8 cellular contexts compared by ENCODE assay signal in genomic region chr3:58630081-58630709, GRCh38. TPM values are rescaled to one million over a fixed set of nuclear protein-coding genes. Genes with fewer than 3 reads are reported as not detected.
DNase-seq lines count a peak whose midpoint lies in the region; ATAC-seq and TF ChIP-seq lines count a peak whose summit lies in the region.

No MANE protein-coding gene starts in this region.

- peaks cover 2% of the 10 kb centered on the region; the same call in 1 of the 3 replicates for H3K4me1 Mint-ChIP-seq in GM23338

- H2AFZ ChIP-seq in GM23338: no peak overlapping the region

- no peak overlapping the region for H3K27ac Mint-ChIP-seq in GM23338

- H3K9me3 ChIP-seq in BE2C: no peaks in the 10 kb centered on the region

- no peaks in the 10 kb centered on the region for H3K79me2 ChIP-seq in GM23338 (replicated peaks; ENCODE audit: insufficient read depth)

- no peaks in the 10 kb centered on the region for H4K20me1 ChIP-seq in GM23338 (replicated peaks; ENCODE audit: insufficient read depth)

- peaks cover 18% of the 10 kb centered on the region for H3K27me3 Mint-ChIP-seq in GM23338 (ENCODE audit: insufficient read depth, low read depth, poor library complexity)

- TF ChIP-seq CTCF in BE2C (IDR thresholded peaks at IDR 0.05; ENCODE audit: low read depth, low read length) (peak; percentile 75), GM23338 (conservative IDR thresholded peaks at IDR 0.05; ENCODE audit: low read depth in 2 of 2) (peak; percentile 88 to 97), epithelial cell of proximal tubule (conservative IDR thresholded peaks at IDR 0.05; ENCODE audit: low read depth, low read length) (peak; percentile 92)

- H3K36me3 Mint-ChIP-seq in GM23338 (ENCODE audit: low read depth): no peaks in the 10 kb centered on the region

- ATAC-seq in GM23338 (peak; percentile 91), GM18517 (IDR thresholded peaks at IDR 0.05; ENCODE audit: unreplicated experiment) (no peak)

- H3K4me3 Mint-ChIP-seq in GM23338: no peak overlapping the region

- H3K27me3 ChIP-seq in BE2C: no peaks in the 10 kb centered on the region
- H3K27me3 ChIP-seq in GM23338 (ENCODE audit: insufficient read depth): no peaks in the 10 kb centered on the region

- H3K27ac ChIP-seq in GM23338 (ENCODE audit: low read depth): no peak overlapping the region

- no peaks in the 10 kb centered on the region for H3K9me2 ChIP-seq in GM23338 (ENCODE audit: insufficient read depth)

- DNase-seq in BE2C (peak; percentile 52), GM23338 (ENCODE audit: low spot score) (peak; percentile 93), NCI-H774 (lab: John Stamatoyannopoulos, UW) (peak; percentile 20), epithelial cell of proximal tubule (ENCODE audit: low read depth) (no peak), myocyte (ENCODE audit: low read depth) (peak; percentile 75)
- peak; percentile 8 for DNase-seq in activated CD8-positive, alpha-beta memory T cell treated with anti-CD3 and anti-CD28 coated beads, Interleukin-2, amount 50 U/mL, for 1 hour (ENCODE audit: extremely low read depth)
- peak; percentile 17 to 38 for DNase-seq in stimulated activated CD8-positive, alpha-beta memory T cell treated with anti-CD3 and anti-CD28 coated beads, Interleukin-7, amount 100 ng/mL, for 4 hours (ENCODE audit: low read depth in 2 of 2)

- no peaks in the 10 kb centered on the region; the same call in 2 of the 3 replicates for H3K9me3 Mint-ChIP-seq in GM23338

- no peak overlapping the region for H3K4me2 ChIP-seq in GM23338

- H3F3A ChIP-seq in GM23338 (replicated peaks; ENCODE audit: low read depth): no peaks in the 10 kb centered on the region

- H3K36me3 ChIP-seq in BE2C (no peaks in the 10 kb centered on the region), GM23338 (ENCODE audit: insufficient read depth) (no peaks in the 10 kb centered on the region)

- H3K4me3 ChIP-seq in BE2C (ENCODE audit: low read depth, low read length): no peak overlapping the region
- H3K4me3 ChIP-seq in GM23338: no peak overlapping the region
- no peak overlapping the region for H3K4me3 ChIP-seq in epithelial cell of proximal tubule (ENCODE audit: low read depth, low read length)

- no peaks in the 10 kb centered on the region for H3K4me1 ChIP-seq in BE2C
- no peaks in the 10 kb centered on the region for H3K4me1 ChIP-seq in GM23338 (ENCODE audit: insufficient read depth)

TF ChIP-seq in GM23338, 12 proteins besides CTCF, POLR2A, EP300 and RAD21:
- TF ChIP-seq ETS1 (IDR thresholded peaks at IDR 0.05): no peak
- no peak for TF ChIP-seq ZNF114 (CRISPR knock-in tag; IDR thresholded peaks at IDR 0.05)
- TF ChIP-seq ZNF462 (CRISPR knock-in tag; IDR thresholded peaks at IDR 0.05): no peak
- TF ChIP-seq STAT1 (IDR thresholded peaks at IDR 0.05; ENCODE audit: unreplicated experiment): no peak
- TF ChIP-seq CREB1 (CRISPR knock-in tag; IDR thresholded peaks at IDR 0.05; ENCODE audit: low read depth): no peak
- TF ChIP-seq EZH2 (IDR thresholded peaks at IDR 0.05; ENCODE audit: low read depth, unreplicated experiment): no peak

RNA-seq across cellular contexts. Expression of gene FAM3D, which starts 36.4 kb away (rescaled TPM):
- polyA plus RNA-seq in BE2C (2012; ENCODE audit: insufficient read depth, insufficient read length, low read depth): 0.68 TPM
- not detected in 2 replicates for total RNA-seq in GM23338 (2014; rRNA removed; shearing (Covaris generic))
- 0.26 TPM in 1 of 2 replicates, not detected in the other for polyA plus RNA-seq in GM23338 (2016; fragmentation: Nextera tagmentation; extraction: Ambion mirVana)
- not detected in 2 replicates for total RNA-seq in epithelial cell of proximal tubule
- not detected in 2 replicates for total RNA-seq in myocyte
- polyA plus RNA-seq in myocyte (2012): not detected

RNA-seq across cellular contexts. Expression of gene FAM107A, which starts 53.0 kb away (rescaled TPM):
- not detected for polyA plus RNA-seq in BE2C (2012; ENCODE audit: insufficient read depth, insufficient read length, low read depth)
- total RNA-seq in GM23338 (2014; rRNA removed; shearing (Covaris generic)): 0.89 and 1.0 TPM in 2 replicates
- 0.61 and 1.1 TPM in 2 replicates for polyA plus RNA-seq in GM23338 (2016; fragmentation: Nextera tagmentation; extraction: Ambion mirVana)
- 0.22 and 1.3 TPM in 2 replicates for total RNA-seq in epithelial cell of proximal tubule
- total RNA-seq in myocyte: not detected in 2 replicates
- not detected for polyA plus RNA-seq in myocyte (2012)
